8 cellular contexts compared by ENCODE assay signal in the genomic region with DNA sequence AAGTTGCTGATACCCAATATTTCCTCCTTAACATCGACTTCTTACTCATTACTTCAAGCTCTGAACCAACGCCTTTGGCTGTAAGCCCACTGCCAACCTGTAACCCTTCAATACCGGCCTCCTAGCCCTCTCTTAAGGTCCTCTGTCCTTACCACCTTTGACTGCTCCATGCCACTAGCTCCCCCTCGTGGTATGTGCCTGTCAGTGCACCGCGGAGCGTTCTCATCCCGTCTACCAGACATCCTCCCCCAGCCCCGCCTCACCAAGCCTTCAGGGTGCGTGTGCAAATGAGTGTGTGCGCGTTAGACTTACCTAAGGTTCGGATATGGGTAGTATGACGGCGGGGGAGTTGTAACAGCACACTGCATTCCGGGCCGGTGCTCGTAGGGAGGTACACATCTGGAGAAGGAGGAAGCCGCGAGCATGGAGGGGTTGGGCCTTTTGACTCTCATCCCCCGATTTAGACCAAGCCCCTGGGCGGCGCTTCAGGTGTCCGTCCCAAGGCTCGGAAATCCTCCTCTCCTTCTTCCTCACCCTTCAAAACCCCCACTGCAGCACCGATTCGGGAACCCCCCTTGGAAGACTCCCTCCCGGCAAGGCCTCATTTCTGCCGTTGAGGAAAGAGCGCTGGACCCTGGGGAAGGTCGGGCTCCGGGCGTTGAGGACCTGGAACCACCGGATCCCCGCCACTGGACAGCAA. TPM values are rescaled to one million over a fixed set of nuclear protein-coding genes. Genes with fewer than 3 reads are reported as not detected.
DNase-seq lines count a peak whose midpoint lies in the region; ATAC-seq, FAIRE-seq and TF ChIP-seq lines count a peak whose summit lies in the region.

No MANE protein-coding gene starts in this region.

- H3K36me3 ChIP-seq in endothelial cell of umbilical vein (ENCODE audit: control insufficient read depth in 2 of 2, extremely low read depth in 1 of 2, insufficient read depth in 2 of 2, low read length in 2 of 2), result no peaks in the 10 kb centered on the region

- H3K36me3 Mint-ChIP-seq in activated CD8-positive, alpha-beta memory T cell treated with anti-CD3 and anti-CD28 coated beads, Interleukin-2, amount 10 ng/mL, durations not matched to agents 7 days and 5 days, result no peaks in the 10 kb centered on the region
- no peaks in the 10 kb centered on the region for H3K36me3 Mint-ChIP-seq in mesothelial cell of epicardium

- no peaks in the 10 kb centered on the region for H3K79me2 ChIP-seq in endothelial cell of umbilical vein (ENCODE audit: control insufficient read depth, insufficient read depth, low read length)

- H3K4me3 ChIP-seq in endothelial cell of umbilical vein (replicated peaks in 1 of 3; ENCODE audit: insufficient read depth in 1 of 3, low read depth in 1 of 3, low read length in 3 of 3), result peak overlapping the region in 2 of 3 experiments; percentile 3 to 18

- H3K4me1 Mint-ChIP-seq in activated CD8-positive, alpha-beta memory T cell treated with anti-CD3 and anti-CD28 coated beads, Interleukin-2, amount 10 ng/mL, durations not matched to agents 7 days and 5 days, result peaks cover 38% of the 10 kb centered on the region
- peaks cover 35% of the 10 kb centered on the region for H3K4me1 Mint-ChIP-seq in mesothelial cell of epicardium

- DNase-seq in GDM1 (lab: John Stamatoyannopoulos, UW) (peak; percentile 68), HPDE6-E6E7 (ENCODE audit: extremely low spot score) (peak; percentile 91), endothelial cell of umbilical vein (ENCODE audit: low read depth, low spot score) (peak; percentile 85), mesothelial cell of epicardium (ENCODE audit: low spot score in 2 of 2, unreplicated experiment in 2 of 2) (peak in 1 of 2 experiments; percentile 85)
- peak; percentile 64 for DNase-seq in NK-92 treated with Interleukin-12 subunit alpha and Interleukin-12 subunit beta, amount 100 ng/mL, for 24 hours (lab: John Stamatoyannopoulos, UW)
- DNase-seq in activated CD8-positive, alpha-beta memory T cell treated with anti-CD3 and anti-CD28 coated beads, Interleukin-2, amount 10 ng/mL, durations not matched to agents 7 days and 5 days, result peak; percentile 96
- peak; percentile 80 for DNase-seq in stimulated activated CD8-positive, alpha-beta memory T cell treated with anti-CD3 and anti-CD28 coated beads, Interleukin-15, amount 100 ng/mL, for 1 hour (ENCODE audit: low read depth)

- no peaks in the 10 kb centered on the region for H4K20me1 ChIP-seq in endothelial cell of umbilical vein (replicated peaks; ENCODE audit: control insufficient read depth, extremely low read depth, insufficient read depth, low read length)

- no peaks in the 10 kb centered on the region for H3K9me1 ChIP-seq in endothelial cell of umbilical vein (replicated peaks; ENCODE audit: control insufficient read depth, extremely low read depth, insufficient read depth, low read length)

- H3K9me3 Mint-ChIP-seq in activated CD8-positive, alpha-beta memory T cell treated with anti-CD3 and anti-CD28 coated beads, Interleukin-2, amount 10 ng/mL, durations not matched to agents 7 days and 5 days (ENCODE audit: low read depth), result no peaks in the 10 kb centered on the region
- H3K9me3 Mint-ChIP-seq in mesothelial cell of epicardium, result no peaks in the 10 kb centered on the region

- CTCF ChIA-PET in activated CD8-positive, alpha-beta memory T cell treated with anti-CD3 and anti-CD28 coated beads, Interleukin-2, amount 10 ng/mL, durations not matched to agents 7 days and 5 days (lab: Charles Lee), result interaction anchor here (0.5 to 9.7 kb wide), 18 partner anchors 9 to 565 kb away, joined by 3 to 143 read pairs (median 4); a partner anchor contains a TSS
- CTCF ChIA-PET in endothelial cell of umbilical vein (lab: Charles Lee), result interaction anchor here (0.6 to 9.4 kb wide), 14 partner anchors 8 to 225 kb away, joined by 3 to 152 read pairs (median 6); no protein-coding TSS in a partner anchor

- no peak overlapping the region for H3K9ac ChIP-seq in endothelial cell of umbilical vein (replicated peaks; ENCODE audit: extremely low read depth, insufficient read depth, low read length)

- H3K27ac ChIP-seq in endothelial cell of umbilical vein (ENCODE audit: insufficient read depth, low read depth, low read length), result no peak overlapping the region

- H3K27me3 Mint-ChIP-seq in activated CD8-positive, alpha-beta memory T cell treated with anti-CD3 and anti-CD28 coated beads, Interleukin-2, amount 10 ng/mL, durations not matched to agents 7 days and 5 days, result peaks cover 4% of the 10 kb centered on the region
- peaks cover 69% of the 10 kb centered on the region for H3K27me3 Mint-ChIP-seq in mesothelial cell of epicardium (ENCODE audit: low read depth)

- peaks cover 11% of the 10 kb centered on the region for H3K4me1 ChIP-seq in endothelial cell of umbilical vein (ENCODE audit: control insufficient read depth, extremely low read depth, insufficient read depth, low read length)

- H3K4me3 Mint-ChIP-seq in activated CD8-positive, alpha-beta memory T cell treated with anti-CD3 and anti-CD28 coated beads, Interleukin-2, amount 10 ng/mL, durations not matched to agents 7 days and 5 days, result peak overlapping the region; percentile 77
- H3K4me3 Mint-ChIP-seq in mesothelial cell of epicardium, result peak overlapping the region; percentile 84

- ATAC-seq in activated CD8-positive, alpha-beta memory T cell treated with anti-CD3 and anti-CD28 coated beads, Interleukin-2, amount 10 ng/mL, durations not matched to agents 7 days and 5 days, result peak; percentile 34
- no peak for ATAC-seq in GM19452 (IDR thresholded peaks at IDR 0.05; ENCODE audit: unreplicated experiment)

- H3K27me3 ChIP-seq in endothelial cell of umbilical vein (ENCODE audit: control insufficient read depth in 2 of 2, insufficient read depth in 2 of 2, low read length in 2 of 2), result no peaks in the 10 kb centered on the region

- H3K27ac Mint-ChIP-seq in activated CD8-positive, alpha-beta memory T cell treated with anti-CD3 and anti-CD28 coated beads, Interleukin-2, amount 10 ng/mL, durations not matched to agents 7 days and 5 days, result peak overlapping the region; percentile 81
- no peak overlapping the region for H3K27ac Mint-ChIP-seq in mesothelial cell of epicardium

- H3K9me3 ChIP-seq in endothelial cell of umbilical vein (replicated peaks; ENCODE audit: control insufficient read depth, insufficient read depth, low read length), result no peaks in the 10 kb centered on the region

- no TSS peak for BruUV-seq in endothelial cell of umbilical vein (replicated peaks; lab: Mats Ljungman, UMichigan)

- intact Hi-C loops in endothelial cell of umbilical vein (cut with micrococcal nuclease), result loop anchor here (1.0 to 5.0 kb wide), 4 partner anchors 47 to 252 kb away; a partner anchor contains a TSS

- POLR2A ChIA-PET in endothelial cell of umbilical vein (lab: Charles Lee), result no interaction called here

- no peak for TF ChIP-seq POLR2A in endothelial cell of umbilical vein (IDR thresholded peaks at IDR 0.05; ENCODE audit: low read depth, low read length)

- TF ChIP-seq CTCF in endothelial cell of umbilical vein (IDR thresholded peaks at IDR 0.05; ENCODE audit: extremely low read depth in 1 of 2, insufficient read depth in 1 of 2, low read depth in 1 of 2, low read length in 2 of 2) (peak; percentile 97 to 99), mesothelial cell of epicardium (IDR thresholded peaks at IDR 0.05; ENCODE audit: unreplicated experiment) (peak; percentile 89)

- H3K4me2 ChIP-seq in endothelial cell of umbilical vein (ENCODE audit: insufficient read depth, low read length), result no peak overlapping the region

- dilution Hi-C loops in endothelial cell of umbilical vein (cut with MboI; ENCODE audit: extremely low pct_ligation_motif_present, low sequenced_read_pairs), result no loop called here

- FAIRE-seq in endothelial cell of umbilical vein (lab: Jason Lieb, UNC), result peak; percentile 78

- peak overlapping the region; percentile 33 for H2AFZ ChIP-seq in endothelial cell of umbilical vein (ENCODE audit: low read depth, low read length)

RNA-seq across cellular contexts. Expression of a gene that starts 2.8 kb away (rescaled TPM):
- 1 to 10 TPM; 3.7 to 4.2 TPM for total RNA-seq in activated CD8-positive, alpha-beta memory T cell treated with anti-CD3 and anti-CD28 coated beads, Interleukin-2, amount 10 ng/mL, durations not matched to agents 7 days and 5 days
- total RNA-seq in endothelial cell of umbilical vein (6.3 and 7.0 TPM in 2 replicates), mesothelial cell of epicardium (4.2 to 5.5 TPM (median 4.9 TPM) in 3 replicates)
- polyA plus RNA-seq in endothelial cell of umbilical vein, result 2.8 TPM in 2 replicates
- polyA plus RNA-seq in endothelial cell of umbilical vein (2011; cell fraction: cytosol; rRNA removed), result 2.4 and 2.5 TPM in 2 replicates
- 1.3 and 1.6 TPM in 2 replicates for polyA plus RNA-seq in endothelial cell of umbilical vein (2011; cell fraction: nucleus; rRNA removed)
- polyA plus RNA-seq in endothelial cell of umbilical vein (2012), result 5.0 and 6.7 TPM in 2 replicates
- polyA minus RNA-seq in endothelial cell of umbilical vein, result 4.8 and 5.1 TPM in 2 replicates
- polyA minus RNA-seq in endothelial cell of umbilical vein (2011; cell fraction: cytosol; rRNA and poly(A)+ RNA removed), result 5.5 TPM
- polyA minus RNA-seq in endothelial cell of umbilical vein (2011; cell fraction: nucleus; rRNA and poly(A)+ RNA removed), result 1.3 and 1.5 TPM in 2 replicates

RNA-seq across cellular contexts. Expression of a gene that starts 50.1 kb away (rescaled TPM):
- total RNA-seq in activated CD8-positive, alpha-beta memory T cell treated with anti-CD3 and anti-CD28 coated beads, Interleukin-2, amount 10 ng/mL, durations not matched to agents 7 days and 5 days, result 10 to 100 TPM; 28.9 to 29.7 TPM
- total RNA-seq in endothelial cell of umbilical vein (25.1 and 25.2 TPM in 2 replicates), mesothelial cell of epicardium (16.5 to 21.2 TPM (median 17.8 TPM) in 3 replicates)
- 38.1 and 45.2 TPM in 2 replicates for polyA plus RNA-seq in endothelial cell of umbilical vein
- 48.7 and 50.7 TPM in 2 replicates for polyA plus RNA-seq in endothelial cell of umbilical vein (2011; cell fraction: cytosol; rRNA removed)
- polyA plus RNA-seq in endothelial cell of umbilical vein (2011; cell fraction: nucleus; rRNA removed), result 19.2 and 21.8 TPM in 2 replicates
- 28.9 and 29.4 TPM in 2 replicates for polyA plus RNA-seq in endothelial cell of umbilical vein (2012)
- 18.1 and 21.1 TPM in 2 replicates for polyA minus RNA-seq in endothelial cell of umbilical vein
- 9.7 TPM for polyA minus RNA-seq in endothelial cell of umbilical vein (2011; cell fraction: cytosol; rRNA and poly(A)+ RNA removed)
- 1.8 and 3.8 TPM in 2 replicates for polyA minus RNA-seq in endothelial cell of umbilical vein (2011; cell fraction: nucleus; rRNA and poly(A)+ RNA removed)

RNA-seq across cellular contexts. Expression of a gene that starts 50.4 kb away (rescaled TPM):
- 10 to 100 TPM in 1 of 2 experiments, 1 to 10 TPM in 1; 9.3 to 13.6 TPM for total RNA-seq in activated CD8-positive, alpha-beta memory T cell treated with anti-CD3 and anti-CD28 coated beads, Interleukin-2, amount 10 ng/mL, durations not matched to agents 7 days and 5 days
- total RNA-seq in endothelial cell of umbilical vein (4.5 and 4.8 TPM in 2 replicates), mesothelial cell of epicardium (3.5 to 3.9 TPM (median 3.5 TPM) in 3 replicates)
- 2.1 and 2.2 TPM in 2 replicates for polyA plus RNA-seq in endothelial cell of umbilical vein
- 2.4 and 2.5 TPM in 2 replicates for polyA plus RNA-seq in endothelial cell of umbilical vein (2011; cell fraction: cytosol; rRNA removed)
- 5.5 and 6.6 TPM in 2 replicates for polyA plus RNA-seq in endothelial cell of umbilical vein (2011; cell fraction: nucleus; rRNA removed)
- 1.4 and 2.6 TPM in 2 replicates for polyA plus RNA-seq in endothelial cell of umbilical vein (2012)
- 5.9 and 6.6 TPM in 2 replicates for polyA minus RNA-seq in endothelial cell of umbilical vein
- polyA minus RNA-seq in endothelial cell of umbilical vein (2011; cell fraction: cytosol; rRNA and poly(A)+ RNA removed), result 8.5 TPM
- polyA minus RNA-seq in endothelial cell of umbilical vein (2011; cell fraction: nucleus; rRNA and poly(A)+ RNA removed), result 4.9 and 7.8 TPM in 2 replicates
